8 cellular contexts compared by ENCODE assay signal in the genomic region with DNA sequence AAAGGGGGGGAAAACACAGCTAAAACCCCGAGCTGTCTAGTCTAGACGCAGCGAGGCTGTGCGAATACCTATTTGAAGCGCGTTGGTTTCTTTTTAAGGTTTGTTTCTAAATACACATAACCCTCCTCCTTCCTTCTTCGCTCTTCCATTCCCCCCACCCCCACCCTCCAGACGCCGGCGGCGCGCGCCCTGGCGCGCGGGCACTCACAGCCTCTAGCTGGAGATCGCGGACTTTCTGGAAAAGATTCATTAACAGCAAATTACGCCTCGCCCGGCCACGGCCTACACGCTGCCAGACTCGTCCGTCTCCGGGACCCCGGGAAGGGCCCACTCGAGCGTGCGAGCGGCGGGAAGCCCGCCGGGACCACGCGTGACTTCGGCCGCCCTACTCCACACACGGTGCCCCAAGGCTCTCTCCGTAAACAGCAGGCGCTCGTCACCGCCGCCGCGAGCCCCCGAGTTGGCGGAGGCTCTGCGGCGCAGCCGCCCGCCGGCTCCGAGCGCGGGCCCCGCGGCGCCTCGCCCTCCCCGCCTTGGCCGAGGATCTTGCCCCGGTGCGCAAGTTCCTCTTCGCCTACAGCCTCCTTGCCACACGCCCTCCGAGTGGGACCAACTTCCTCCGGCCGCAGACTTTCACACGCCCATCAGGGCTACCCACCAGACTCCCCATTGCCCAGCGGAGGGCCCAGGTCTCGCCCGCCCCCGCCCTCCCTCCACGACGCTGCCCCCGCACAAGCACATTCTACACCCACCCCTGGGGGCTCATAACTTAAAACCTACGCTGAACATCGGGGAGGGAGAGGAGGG. TPM values are rescaled to one million over a fixed set of nuclear protein-coding genes. Genes with fewer than 3 reads are reported as not detected.
DNase-seq lines count a peak whose midpoint lies in the region; ATAC-seq and TF ChIP-seq lines count a peak whose summit lies in the region.

No MANE protein-coding gene starts in this region.

- H3K27ac Mint-ChIP-seq in central memory CD8-positive, alpha-beta T cell (ENCODE audit: low read depth), result peak overlapping the region; percentile 88
- peak overlapping the region; percentile 88 for H3K27ac Mint-ChIP-seq in type B pancreatic cell

- no peaks in the 10 kb centered on the region for H3K27me3 ChIP-seq in PC-3 (ENCODE audit: low read length)
- no peaks in the 10 kb centered on the region for H3K27me3 ChIP-seq in mesendoderm (ENCODE audit: insufficient read depth, low read length, poor library complexity)

- POLR2A ChIA-PET in PC-3 (lab: Charles Lee; ENCODE audit: unreplicated experiment), result interaction anchor here (0.6 to 2.0 kb wide), 3 partner anchors 55 to 82 kb away, joined by 3 to 13 read pairs (median 12); no protein-coding TSS in a partner anchor

- peak overlapping the region; percentile 99 for H3K18ac ChIP-seq in mesendoderm (ENCODE audit: low read length)

- H3K36me3 ChIP-seq in PC-3 (ENCODE audit: low read depth, low read length) (no peaks in the 10 kb centered on the region), mesendoderm (ENCODE audit: control insufficient read depth, insufficient read depth, low read length) (no peaks in the 10 kb centered on the region)

- no CpG with 5 or more reads among the region's 79 CpGs for WGBS in mesendoderm (ENCODE audit: extremely low coverage, insufficient coverage, low lambda C conversion rate)

- peaks cover 11% of the 10 kb centered on the region; the same call in 1 of the 2 replicates for H4K20me1 ChIP-seq in PC-3 (ENCODE audit: low read length)

- no peak overlapping the region for H4K8ac ChIP-seq in mesendoderm (ENCODE audit: low read depth, low read length)

- no peaks in the 10 kb centered on the region for H3K27me3 Mint-ChIP-seq in central memory CD8-positive, alpha-beta T cell
- H3K27me3 Mint-ChIP-seq in type B pancreatic cell, result peaks cover 19% of the 10 kb centered on the region

- peaks cover 34% of the 10 kb centered on the region for H3K36me3 Mint-ChIP-seq in central memory CD8-positive, alpha-beta T cell (ENCODE audit: insufficient read depth)
- H3K36me3 Mint-ChIP-seq in type B pancreatic cell, result peaks cover 4% of the 10 kb centered on the region

- no peak overlapping the region for H2BK5ac ChIP-seq in mesendoderm (ENCODE audit: low read length)

- peak overlapping the region; percentile 22; the same call in 1 of the 2 replicates for H2AFZ ChIP-seq in PC-3 (ENCODE audit: low read length)

- ATAC-seq in activated CD4-positive, CD25-positive, alpha-beta regulatory T cell treated with anti-CD3 and anti-CD28 coated beads, Interleukin-2, amount 50 U/mL, for 24 hours, result peak; percentile 10 to 24
- ATAC-seq in PC-3 (no peak), HG03439 (IDR thresholded peaks at IDR 0.05; ENCODE audit: unreplicated experiment) (no peak)
- ATAC-seq in central memory CD8-positive, alpha-beta T cell (replicated peaks; ENCODE audit: extremely low read depth, poor library complexity, severe bottlenecking), result no peak

- H3K4me1 ChIP-seq in PC-3 (ENCODE audit: insufficient read depth, low read length) (peaks cover 49% of the 10 kb centered on the region), mesendoderm (ENCODE audit: control insufficient read depth, low read depth, low read length) (peaks cover 3% of the 10 kb centered on the region)

- intact Hi-C loops in PC-3 (cut with micrococcal nuclease), result loop anchor here (5.0 kb wide), 3 partner anchors 83 to 363 kb away; no protein-coding TSS in a partner anchor

- no peak overlapping the region for H4K5ac ChIP-seq in mesendoderm (ENCODE audit: low read length)

- TF ChIP-seq CTCF in PC-3 (conservative IDR thresholded peaks at IDR 0.05; ENCODE audit: low read depth, low read length), result no peak
- TF ChIP-seq CTCF in type B pancreatic cell (conservative IDR thresholded peaks at IDR 0.05), result no peak

- H3K23ac ChIP-seq in mesendoderm (ENCODE audit: low read length), result no peak overlapping the region

- no peaks in the 10 kb centered on the region for H3K9me3 Mint-ChIP-seq in central memory CD8-positive, alpha-beta T cell
- no peaks in the 10 kb centered on the region for H3K9me3 Mint-ChIP-seq in type B pancreatic cell

- H3K79me1 ChIP-seq in mesendoderm (ENCODE audit: low read length), result no peaks in the 10 kb centered on the region

- peak overlapping the region; percentile 61 for H3K9ac ChIP-seq in PC-3 (ENCODE audit: low read length)
- H3K9ac ChIP-seq in mesendoderm (ENCODE audit: low read length), result peak overlapping the region; percentile 75

- H3K4me2 ChIP-seq in PC-3 (ENCODE audit: low read length) (peak overlapping the region; percentile 99), mesendoderm (ENCODE audit: low read length) (peak overlapping the region; percentile 74)

- peak overlapping the region; percentile 92 for H3K4me3 ChIP-seq in PC-3 (ENCODE audit: low read length)
- H3K4me3 ChIP-seq in mesendoderm (ENCODE audit: low read length), result peak overlapping the region; percentile 53

- DNase-seq in activated CD4-positive, CD25-positive, alpha-beta regulatory T cell treated with anti-CD3 and anti-CD28 coated beads, Interleukin-2, amount 50 U/mL, for 72 hours, result no peak
- DNase-seq in PC-3, result peak; percentile 27
- DNase-seq in central memory CD8-positive, alpha-beta T cell (ENCODE audit: low spot score in 2 of 2), result no peak
- peak; percentile 45 for DNase-seq in mesendoderm
- DNase-seq in type B pancreatic cell (ENCODE audit: extremely low spot score, unreplicated experiment), result no peak
- DNase-seq in DMS79 treated with DMSO at 0.1 percent for 48 hours (lab: John Stamatoyannopoulos, UW), result no peak

- peaks cover 4% of the 10 kb centered on the region for H3F3A ChIP-seq in PC-3 (ENCODE audit: low read length, unreplicated experiment)

- peak overlapping the region; percentile 93 for H3K4me3 Mint-ChIP-seq in central memory CD8-positive, alpha-beta T cell
- H3K4me3 Mint-ChIP-seq in type B pancreatic cell, result peak overlapping the region; percentile 91

- peak overlapping the region; percentile 51 for H2BK120ac ChIP-seq in mesendoderm (ENCODE audit: low read depth, low read length)

- H3K9me2 ChIP-seq in PC-3 (replicated peaks; ENCODE audit: low read length), result no peaks in the 10 kb centered on the region

- H3K4me1 Mint-ChIP-seq in central memory CD8-positive, alpha-beta T cell, result peaks cover 40% of the 10 kb centered on the region
- H3K4me1 Mint-ChIP-seq in type B pancreatic cell (ENCODE audit: unreplicated experiment), result peaks cover 26% of the 10 kb centered on the region

- peaks cover 61% of the 10 kb centered on the region for H3K79me2 ChIP-seq in PC-3 (ENCODE audit: low read length)
- peaks cover 34% of the 10 kb centered on the region for H3K79me2 ChIP-seq in mesendoderm (ENCODE audit: control insufficient read depth, insufficient read depth, low read length)

- BruUV-seq in PC-3 (replicated peaks; lab: Mats Ljungman, UMichigan), result no TSS peak

- H2AK5ac ChIP-seq in mesendoderm (ENCODE audit: low read length), result no peak overlapping the region

- peak overlapping the region; percentile 43 for H3K4ac ChIP-seq in mesendoderm (ENCODE audit: low read depth, low read length)

- CTCF ChIA-PET in PC-3 (lab: Charles Lee), result interaction anchor here (0.6 to 1.2 kb wide), 3 partner anchors 56 to 155 kb away, joined by 3 to 7 read pairs (median 5); no protein-coding TSS in a partner anchor

- peak overlapping the region; percentile 80 for H3K56ac ChIP-seq in mesendoderm (ENCODE audit: low read length)

- H3K9me3 ChIP-seq in PC-3 (ENCODE audit: low read length), result no peaks in the 10 kb centered on the region

- H3K27ac ChIP-seq in PC-3 (ENCODE audit: low read length) (0 out of 2 replicates have a peak overlapping the region, but pooled peaks have one; percentile 12), mesendoderm (ENCODE audit: low read depth, low read length) (peak overlapping the region; percentile 36)

- H2BK15ac ChIP-seq in mesendoderm (replicated peaks; ENCODE audit: low read depth), result no peak overlapping the region

RNA-seq across cellular contexts. Expression of a gene that starts 2.0 kb away (rescaled TPM):
- total RNA-seq in PC-3 (2014; rRNA removed), result 21.8 and 41.9 TPM in 2 replicates
- polyA plus RNA-seq in mesendoderm (2013, experiment 1 of 2), result 14.6 TPM
- polyA plus RNA-seq in mesendoderm (2013, experiment 2 of 2), result 14.9 TPM
- 27.2 and 37.3 TPM in 2 replicates for total RNA-seq in type B pancreatic cell (ENCODE audit: low replicate concordance)

Comparison
In these comparisons a context has a peak if more than half of its experiments do, and no peak if none do; other contexts are left out.
1. ATAC-seq: peak in activated CD4-positive, CD25-positive, alpha-beta regulatory T cell treated with anti-CD3 and anti-CD28 coated beads, Interleukin-2, amount 50 U/mL, for 24 hours (2 of 2); none in PC-3 (single experiment), central memory CD8-positive, alpha-beta T cell (single experiment) and HG03439 (single experiment).
2. DNase-seq: peak in PC-3 (single experiment) and mesendoderm (single experiment); none in activated CD4-positive, CD25-positive, alpha-beta regulatory T cell treated with anti-CD3 and anti-CD28 coated beads, Interleukin-2, amount 50 U/mL, for 72 hours (single experiment), central memory CD8-positive, alpha-beta T cell (0 of 2), type B pancreatic cell (single experiment) and DMS79 treated with DMSO at 0.1 percent for 48 hours (single experiment).